10 cellular contexts compared by ENCODE assay signal in genomic region chr17:40586264-40586663, GRCh38. TPM values are rescaled to one million over a fixed set of nuclear protein-coding genes. Genes with fewer than 3 reads are reported as not detected.
DNase-seq lines count a peak whose midpoint lies in the region; ATAC-seq lines count a peak whose summit lies in the region.
"Not testable (repeated sequence)": the region's sequence is repeated elsewhere in the genome, so short reads cannot be mapped to it uniquely, and the experiment has no call there.
"Had no signal": no experiment of that assay in that cellular context is flagged by ENCODE, and none has a peak within 500 bp of the region (broad histone marks: within the 10 kb centered on the region; RNA-seq: fewer than 3 reads in every experiment).

No MANE protein-coding gene starts in this region.

- H3K27me3 Mint-ChIP-seq in CD4-positive, CD25-positive, alpha-beta regulatory T cell; IgD-negative memory B cell; activated CD4-positive, alpha-beta T cell treated with anti-CD3 and anti-CD28 coated beads for 36 hours; activated CD8-positive, alpha-beta memory T cell treated with anti-CD3 and anti-CD28 coated beads, Interleukin-2, amount 10 ng/mL, durations not matched to agents 7 days and 5 days; activated naive CD4-positive, alpha-beta T cell treated with anti-CD3 and anti-CD28 coated beads for 36 hours (ENCODE audit: low read depth); activated naive CD8-positive, alpha-beta T cell treated with anti-CD3 and anti-CD28 coated beads, Interleukin-2, amount 50 U/mL, for 24 hours; naive thymus-derived CD4-positive, alpha-beta T cell; stimulated activated naive CD8-positive, alpha-beta T cell treated with anti-CD3 and anti-CD28 coated beads, Interleukin-15, amount 100 ng/mL, for 72 hours: not testable (repeated sequence)

- ATAC-seq in CD4-positive, CD25-positive, alpha-beta regulatory T cell (ENCODE audit: low read depth in 2 of 2); activated CD4-positive, alpha-beta T cell treated with anti-CD3 and anti-CD28 coated beads for 36 hours; activated CD8-positive, alpha-beta memory T cell treated with anti-CD3 and anti-CD28 coated beads, Interleukin-2, amount 10 ng/mL, durations not matched to agents 7 days and 5 days; activated naive CD8-positive, alpha-beta T cell treated with anti-CD3 and anti-CD28 coated beads, Interleukin-2, amount 50 U/mL, for 24 hours; naive thymus-derived CD4-positive, alpha-beta T cell; stimulated activated naive CD8-positive, alpha-beta T cell treated with anti-CD3 and anti-CD28 coated beads, Interleukin-15, amount 100 ng/mL, for 72 hours: not testable (repeated sequence)

- intact Hi-C loops in activated CD4-positive, alpha-beta T cell treated with anti-CD3 and anti-CD28 coated beads for 36 hours (cut with DNase I, micrococcal nuclease), result loop anchor here in 1 of 2 experiments (1.0 kb wide), 1 partner anchor 11 kb away; no protein-coding TSS in a partner anchor
- intact Hi-C loops in activated naive CD4-positive, alpha-beta T cell treated with anti-CD3 and anti-CD28 coated beads for 36 hours (cut with micrococcal nuclease), result not testable (repeated sequence)
- intact Hi-C loops in naive thymus-derived CD4-positive, alpha-beta T cell (cut with micrococcal nuclease), result loop anchor here in 1 of 2 donors (1.0 kb wide), 1 partner anchor 9 kb away; no protein-coding TSS in a partner anchor

- H3K9me3 ChIP-seq in CD4-positive, CD25-positive, alpha-beta regulatory T cell (ENCODE audit: control insufficient read depth in 2 of 2, low read length in 2 of 2); naive thymus-derived CD4-positive, alpha-beta T cell (ENCODE audit: control insufficient read depth in 2 of 3, low read length in 3 of 3): not testable (repeated sequence)

- H3K9me3 Mint-ChIP-seq in CD4-positive, CD25-positive, alpha-beta regulatory T cell, result peaks cover 4 to 21% (median 8%) of the 10 kb centered on the region in 7 donors
- H3K9me3 Mint-ChIP-seq in IgD-negative memory B cell, result not testable (repeated sequence)
- H3K9me3 Mint-ChIP-seq in activated CD4-positive, alpha-beta T cell treated with anti-CD3 and anti-CD28 coated beads for 36 hours (ENCODE audit: low read depth), result peaks cover 40% of the 10 kb centered on the region
- peaks cover 13% of the 10 kb centered on the region for H3K9me3 Mint-ChIP-seq in activated CD8-positive, alpha-beta memory T cell treated with anti-CD3 and anti-CD28 coated beads, Interleukin-2, amount 10 ng/mL, durations not matched to agents 7 days and 5 days (ENCODE audit: low read depth)
- H3K9me3 Mint-ChIP-seq in activated naive CD4-positive, alpha-beta T cell treated with anti-CD3 and anti-CD28 coated beads for 36 hours, result peaks cover 20% of the 10 kb centered on the region
- peaks cover 45% of the 10 kb centered on the region for H3K9me3 Mint-ChIP-seq in activated naive CD8-positive, alpha-beta T cell treated with anti-CD3 and anti-CD28 coated beads, Interleukin-2, amount 50 U/mL, for 24 hours
- H3K9me3 Mint-ChIP-seq in naive thymus-derived CD4-positive, alpha-beta T cell, result peaks cover 4 to 47% (median 23%) of the 10 kb centered on the region in 11 donors
- H3K9me3 Mint-ChIP-seq in stimulated activated naive CD8-positive, alpha-beta T cell treated with anti-CD3 and anti-CD28 coated beads, Interleukin-15, amount 100 ng/mL, for 72 hours, result peaks cover 48 to 62% of the 10 kb centered on the region in 2 donors

- peak overlapping the region; percentile 33 to 93 (median 89) for H3K27ac Mint-ChIP-seq in CD4-positive, CD25-positive, alpha-beta regulatory T cell
- H3K27ac Mint-ChIP-seq in IgD-negative memory B cell, result peak overlapping the region; percentile 55 to 89 (median 83)
- peak overlapping the region; percentile 82 for H3K27ac Mint-ChIP-seq in activated CD4-positive, alpha-beta T cell treated with anti-CD3 and anti-CD28 coated beads for 36 hours
- H3K27ac Mint-ChIP-seq in activated CD8-positive, alpha-beta memory T cell treated with anti-CD3 and anti-CD28 coated beads, Interleukin-2, amount 10 ng/mL, durations not matched to agents 7 days and 5 days, result peak overlapping the region; percentile 3
- H3K27ac Mint-ChIP-seq in activated naive CD4-positive, alpha-beta T cell treated with anti-CD3 and anti-CD28 coated beads for 36 hours, result peak overlapping the region; percentile 81
- H3K27ac Mint-ChIP-seq in activated naive CD8-positive, alpha-beta T cell treated with anti-CD3 and anti-CD28 coated beads, Interleukin-2, amount 50 U/mL, for 24 hours, result peak overlapping the region; percentile 88
- peak overlapping the region; percentile 59 to 99 (median 96) for H3K27ac Mint-ChIP-seq in naive thymus-derived CD4-positive, alpha-beta T cell
- H3K27ac Mint-ChIP-seq in stimulated activated naive CD8-positive, alpha-beta T cell treated with anti-CD3 and anti-CD28 coated beads, Interleukin-15, amount 100 ng/mL, for 72 hours, result peak overlapping the region; percentile 3 to 5

- POLR2A ChIA-PET in activated CD4-positive, alpha-beta T cell treated with anti-CD3 and anti-CD28 coated beads for 36 hours (lab: Charles Lee), result not testable (repeated sequence)
- POLR2A ChIA-PET in naive thymus-derived CD4-positive, alpha-beta T cell (lab: Charles Lee), result interaction anchor here (1.0 to 14.6 kb wide), 5 partner anchors 11 to 280 kb away, joined by 3 to 598 read pairs (median 126); partner anchors contain the start of gene CCR7

- H3K4me1 ChIP-seq in CD4-positive, CD25-positive, alpha-beta regulatory T cell (ENCODE audit: control insufficient read depth, insufficient read depth, low read length, poor library complexity, severe bottlenecking), result peaks cover 37% of the 10 kb centered on the region
- peaks cover 22 to 82% of the 10 kb centered on the region in 2 donors for H3K4me1 ChIP-seq in naive thymus-derived CD4-positive, alpha-beta T cell (ENCODE audit: control insufficient read depth in 2 of 2, insufficient read depth in 2 of 2, low read length in 2 of 2)

- not testable (repeated sequence) for H3K27me3 ChIP-seq in CD4-positive, CD25-positive, alpha-beta regulatory T cell (ENCODE audit: control insufficient read depth, insufficient read depth, low read length); naive thymus-derived CD4-positive, alpha-beta T cell (ENCODE audit: control insufficient read depth in 2 of 2, insufficient read depth in 2 of 2, low read length in 2 of 2)

- H3K36me3 ChIP-seq in CD4-positive, CD25-positive, alpha-beta regulatory T cell (ENCODE audit: control insufficient read depth, insufficient read depth, low read length); naive thymus-derived CD4-positive, alpha-beta T cell (ENCODE audit: control insufficient read depth in 2 of 3, insufficient read depth in 3 of 3, low read length in 3 of 3): not testable (repeated sequence)

- not testable (repeated sequence) for DNase-seq in CD4-positive, CD25-positive, alpha-beta regulatory T cell; activated CD4-positive, alpha-beta T cell treated with anti-CD3 and anti-CD28 coated beads for 36 hours; activated CD8-positive, alpha-beta memory T cell treated with anti-CD3 and anti-CD28 coated beads, Interleukin-2, amount 10 ng/mL, durations not matched to agents 7 days and 5 days; activated naive CD4-positive, alpha-beta T cell treated with anti-CD3 and anti-CD28 coated beads for 36 hours; activated naive CD8-positive, alpha-beta T cell treated with anti-CD3 and anti-CD28 coated beads, Interleukin-2, amount 50 U/mL, for 24 hours; stimulated activated naive CD8-positive, alpha-beta T cell treated with anti-CD3 and anti-CD28 coated beads, Interleukin-15, amount 100 ng/mL, for 72 hours
- peak in 5 of 9 donors; percentile 37 to 70 (median 61) for DNase-seq in naive thymus-derived CD4-positive, alpha-beta T cell

- peak overlapping the region; percentile 33 for H3K27ac ChIP-seq in CD4-positive, CD25-positive, alpha-beta regulatory T cell (ENCODE audit: insufficient read depth, low read length, poor library complexity, severe bottlenecking)
- peak overlapping the region; percentile 61 for H3K27ac ChIP-seq in naive thymus-derived CD4-positive, alpha-beta T cell (ENCODE audit: low read depth, low read length)

- not testable (repeated sequence) for H3K4me3 ChIP-seq in CD4-positive, CD25-positive, alpha-beta regulatory T cell (ENCODE audit: low read depth, low read length); naive thymus-derived CD4-positive, alpha-beta T cell (ENCODE audit: low read length)

- peak overlapping the region; percentile 28 to 65 (median 46) for H3K4me3 Mint-ChIP-seq in CD4-positive, CD25-positive, alpha-beta regulatory T cell
- peak overlapping the region; percentile 17 to 88 (median 48) for H3K4me3 Mint-ChIP-seq in IgD-negative memory B cell
- not testable (repeated sequence) for H3K4me3 Mint-ChIP-seq in activated CD4-positive, alpha-beta T cell treated with anti-CD3 and anti-CD28 coated beads for 36 hours; activated CD8-positive, alpha-beta memory T cell treated with anti-CD3 and anti-CD28 coated beads, Interleukin-2, amount 10 ng/mL, durations not matched to agents 7 days and 5 days
- H3K4me3 Mint-ChIP-seq in activated naive CD4-positive, alpha-beta T cell treated with anti-CD3 and anti-CD28 coated beads for 36 hours, result peak overlapping the region; percentile 35
- H3K4me3 Mint-ChIP-seq in activated naive CD8-positive, alpha-beta T cell treated with anti-CD3 and anti-CD28 coated beads, Interleukin-2, amount 50 U/mL, for 24 hours, result peak overlapping the region; percentile 44
- H3K4me3 Mint-ChIP-seq in naive thymus-derived CD4-positive, alpha-beta T cell, result peak overlapping the region; percentile 12 to 88 (median 71)
- H3K4me3 Mint-ChIP-seq in stimulated activated naive CD8-positive, alpha-beta T cell treated with anti-CD3 and anti-CD28 coated beads, Interleukin-15, amount 100 ng/mL, for 72 hours, result peak overlapping the region; percentile 37 to 38

- peaks cover 36 to 95% (median 65%) of the 10 kb centered on the region in 4 donors for H3K4me1 Mint-ChIP-seq in CD4-positive, CD25-positive, alpha-beta regulatory T cell
- H3K4me1 Mint-ChIP-seq in IgD-negative memory B cell, result peaks cover 38 to 62% (median 48%) of the 10 kb centered on the region in 3 donors
- peaks cover 92% of the 10 kb centered on the region for H3K4me1 Mint-ChIP-seq in activated CD4-positive, alpha-beta T cell treated with anti-CD3 and anti-CD28 coated beads for 36 hours
- H3K4me1 Mint-ChIP-seq in activated CD8-positive, alpha-beta memory T cell treated with anti-CD3 and anti-CD28 coated beads, Interleukin-2, amount 10 ng/mL, durations not matched to agents 7 days and 5 days, result peaks cover 46% of the 10 kb centered on the region
- peaks cover 89% of the 10 kb centered on the region for H3K4me1 Mint-ChIP-seq in activated naive CD4-positive, alpha-beta T cell treated with anti-CD3 and anti-CD28 coated beads for 36 hours (ENCODE audit: low read depth)
- peaks cover 93% of the 10 kb centered on the region for H3K4me1 Mint-ChIP-seq in activated naive CD8-positive, alpha-beta T cell treated with anti-CD3 and anti-CD28 coated beads, Interleukin-2, amount 50 U/mL, for 24 hours
- H3K4me1 Mint-ChIP-seq in naive thymus-derived CD4-positive, alpha-beta T cell, result peaks cover 70 to 100% (median 98%) of the 10 kb centered on the region in 7 donors
- H3K4me1 Mint-ChIP-seq in stimulated activated naive CD8-positive, alpha-beta T cell treated with anti-CD3 and anti-CD28 coated beads, Interleukin-15, amount 100 ng/mL, for 72 hours, result peaks cover 91% of the 10 kb centered on the region

- CTCF ChIA-PET in activated CD4-positive, alpha-beta T cell treated with anti-CD3 and anti-CD28 coated beads for 36 hours (lab: Charles Lee), result interaction anchor here (1.0 to 2.3 kb wide), 3 partner anchors 16 to 29 kb away, joined by 3 to 5 read pairs (median 3); no protein-coding TSS in a partner anchor
- CTCF ChIA-PET in activated CD8-positive, alpha-beta memory T cell treated with anti-CD3 and anti-CD28 coated beads, Interleukin-2, amount 10 ng/mL, durations not matched to agents 7 days and 5 days (lab: Charles Lee), result interaction anchor here (0.6 to 1.5 kb wide), 2 partner anchors 16 to 59 kb away, joined by 3 read pairs; no protein-coding TSS in a partner anchor
- CTCF ChIA-PET in activated naive CD4-positive, alpha-beta T cell treated with anti-CD3 and anti-CD28 coated beads for 36 hours (lab: Charles Lee), result interaction anchor here (1.2 kb wide), 1 partner anchor 23 kb away, joined by 3 read pairs; no protein-coding TSS in a partner anchor
- CTCF ChIA-PET in naive thymus-derived CD4-positive, alpha-beta T cell (lab: Charles Lee), result interaction anchor here (0.8 to 2.2 kb wide), 4 partner anchors 9 to 226 kb away, joined by 3 to 8 read pairs (median 3); no protein-coding TSS in a partner anchor

- H3K36me3 Mint-ChIP-seq in CD4-positive, CD25-positive, alpha-beta regulatory T cell, result peaks cover 19% of the 10 kb centered on the region
- H3K36me3 Mint-ChIP-seq in IgD-negative memory B cell, result not testable (repeated sequence)
- peaks cover 41% of the 10 kb centered on the region for H3K36me3 Mint-ChIP-seq in activated CD4-positive, alpha-beta T cell treated with anti-CD3 and anti-CD28 coated beads for 36 hours (ENCODE audit: low read depth)
- H3K36me3 Mint-ChIP-seq in activated CD8-positive, alpha-beta memory T cell treated with anti-CD3 and anti-CD28 coated beads, Interleukin-2, amount 10 ng/mL, durations not matched to agents 7 days and 5 days, result peaks cover 49% of the 10 kb centered on the region
- H3K36me3 Mint-ChIP-seq in activated naive CD4-positive, alpha-beta T cell treated with anti-CD3 and anti-CD28 coated beads for 36 hours (ENCODE audit: low read depth), result peaks cover 20% of the 10 kb centered on the region
- peaks cover 36% of the 10 kb centered on the region for H3K36me3 Mint-ChIP-seq in activated naive CD8-positive, alpha-beta T cell treated with anti-CD3 and anti-CD28 coated beads, Interleukin-2, amount 50 U/mL, for 24 hours (ENCODE audit: low read depth)
- peaks cover 7 to 62% (median 20%) of the 10 kb centered on the region in 5 donors for H3K36me3 Mint-ChIP-seq in naive thymus-derived CD4-positive, alpha-beta T cell

RNA-seq across cellular contexts. Expression of gene CCR7, which starts 21.0 kb away (rescaled TPM):
- 192 TPM for total RNA-seq in CD4-positive, CD25-positive, alpha-beta regulatory T cell
- 100 to 1,000 TPM; 351 to 828 (median 609) TPM for polyA plus RNA-seq in CD4-positive, CD25-positive, alpha-beta regulatory T cell
- polyA plus RNA-seq in IgD-negative memory B cell, result 257 TPM
- 100 to 1,000 TPM; 325 to 389 TPM for total RNA-seq in activated CD4-positive, alpha-beta T cell treated with anti-CD3 and anti-CD28 coated beads for 36 hours
- total RNA-seq in activated CD8-positive, alpha-beta memory T cell treated with anti-CD3 and anti-CD28 coated beads, Interleukin-2, amount 10 ng/mL, durations not matched to agents 7 days and 5 days, result 10 to 100 TPM; 43.5 to 83.9 TPM
- total RNA-seq in activated naive CD4-positive, alpha-beta T cell treated with anti-CD3 and anti-CD28 coated beads for 36 hours, result 100 to 1,000 TPM; 150 to 156 TPM
- total RNA-seq in naive thymus-derived CD4-positive, alpha-beta T cell, result 100 to 1,000 TPM; 153 to 675 (median 262) TPM
- polyA plus RNA-seq in naive thymus-derived CD4-positive, alpha-beta T cell, result 1,000 to 10,000 TPM; 1,350 to 2,301 TPM
- total RNA-seq: A172, H4 had no signal

Comparison
In these comparisons a context has a peak if more than half of its experiments do, and no peak if none do; other contexts are left out.
1. H3K27ac Mint-ChIP-seq: peak in every context shown above with its lines; median percentile 96 in naive thymus-derived CD4-positive, alpha-beta T cell; 89 in CD4-positive, CD25-positive, alpha-beta regulatory T cell; 88 in activated naive CD8-positive, alpha-beta T cell treated with anti-CD3 and anti-CD28 coated beads, Interleukin-2, amount 50 U/mL, for 24 hours; 83 in IgD-negative memory B cell; 82 in activated CD4-positive, alpha-beta T cell treated with anti-CD3 and anti-CD28 coated beads for 36 hours; 81 in activated naive CD4-positive, alpha-beta T cell treated with anti-CD3 and anti-CD28 coated beads for 36 hours; 4 in stimulated activated naive CD8-positive, alpha-beta T cell treated with anti-CD3 and anti-CD28 coated beads, Interleukin-15, amount 100 ng/mL, for 72 hours; 3 in activated CD8-positive, alpha-beta memory T cell treated with anti-CD3 and anti-CD28 coated beads, Interleukin-2, amount 10 ng/mL, durations not matched to agents 7 days and 5 days.